8 cellular contexts compared by ENCODE assay signal in the genomic region with DNA sequence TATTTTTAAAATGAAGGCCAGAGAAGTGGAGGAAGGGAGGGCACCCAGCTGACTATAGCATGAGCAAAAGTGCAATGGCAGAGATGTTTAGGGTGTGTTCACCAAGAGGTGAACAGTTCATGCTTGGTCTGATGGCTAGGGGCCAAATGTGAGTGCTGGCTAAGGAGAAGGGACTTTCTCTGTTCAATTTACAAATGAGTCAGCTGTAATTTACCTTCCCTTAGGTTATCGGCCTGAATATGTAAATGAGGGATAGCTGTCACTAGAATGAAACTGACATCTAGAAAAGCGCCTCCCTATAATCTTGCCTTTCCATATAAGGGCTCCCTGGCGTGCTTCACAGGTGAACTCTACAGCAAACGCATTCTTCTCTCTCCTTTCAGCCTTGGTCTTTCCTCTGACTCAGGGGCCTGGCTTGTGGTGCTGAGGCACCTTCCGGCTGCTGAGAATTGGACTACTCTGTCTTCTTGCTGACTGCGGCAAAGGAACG.
DNase-seq lines count a peak whose midpoint lies in the region; ATAC-seq and TF ChIP-seq lines count a peak whose summit lies in the region.

No MANE protein-coding gene starts in this region.

- DNase-seq in CD4-positive, CD25-positive, alpha-beta regulatory T cell: peak; percentile 31 to 77 (median 37)
- DNase-seq in activated CD8-positive, alpha-beta memory T cell treated with anti-CD3 and anti-CD28 coated beads, Interleukin-2, amount 50 U/mL, for 24 hours (ENCODE audit: extremely low read depth): peak; percentile 40
- no peak for DNase-seq in NCI-H2107 treated with DMSO at 0.1 percent for 48 hours (lab: John Stamatoyannopoulos, UW; ENCODE audit: unreplicated experiment)
- no peak for DNase-seq in NCI-H345 (lab: John Stamatoyannopoulos, UW)
- DNase-seq in COLO829 (ENCODE audit: low spot score): no peak

- no peak for TF ChIP-seq EP300 in neural cell (conservative IDR thresholded peaks at IDR 0.05; ENCODE audit: poor library complexity, severe bottlenecking)

- no peak for TF ChIP-seq CTCF in neural cell (IDR thresholded peaks at IDR 0.05; ENCODE audit: poor library complexity, severe bottlenecking)

- H3K4me2 ChIP-seq in neural cell (ENCODE audit: low read length): no peak overlapping the region

- H3K9me2 ChIP-seq in neural cell (ENCODE audit: insufficient read depth, low read length): no peaks in the 10 kb centered on the region

- peaks cover 0 to 3% (median 0%) of the 10 kb centered on the region in 7 donors for H3K9me3 Mint-ChIP-seq in CD4-positive, CD25-positive, alpha-beta regulatory T cell

- peaks cover 4% of the 10 kb centered on the region for H3K36me3 Mint-ChIP-seq in CD4-positive, CD25-positive, alpha-beta regulatory T cell

- H3K27me3 ChIP-seq in CD4-positive, CD25-positive, alpha-beta regulatory T cell (ENCODE audit: control insufficient read depth, insufficient read depth, low read length): no peaks in the 10 kb centered on the region
- H3K27me3 ChIP-seq in neural cell (ENCODE audit: insufficient read depth, low read depth, low read length): no peaks in the 10 kb centered on the region

- peak overlapping the region; percentile 11 for H3K4me3 ChIP-seq in CD4-positive, CD25-positive, alpha-beta regulatory T cell (ENCODE audit: low read depth, low read length)
- no peak overlapping the region for H3K4me3 ChIP-seq in neural cell (ENCODE audit: low read length)

- H3K79me2 ChIP-seq in neural cell (replicated peaks; ENCODE audit: insufficient read depth, low read length): no peaks in the 10 kb centered on the region

- H2AFZ ChIP-seq in neural cell (ENCODE audit: low read depth, low read length): no peak overlapping the region

- H3K4me1 Mint-ChIP-seq in CD4-positive, CD25-positive, alpha-beta regulatory T cell: peaks cover 10 to 58% (median 45%) of the 10 kb centered on the region in 4 donors

- no peaks in the 10 kb centered on the region for H3K9me3 ChIP-seq in CD4-positive, CD25-positive, alpha-beta regulatory T cell (ENCODE audit: control insufficient read depth in 2 of 2, low read length in 2 of 2)
- no peaks in the 10 kb centered on the region for H3K9me3 ChIP-seq in neural cell (ENCODE audit: low read length)

- no peak for TF ChIP-seq RAD21 in neural cell (conservative IDR thresholded peaks at IDR 0.05)

- H3F3A ChIP-seq in neural cell (ENCODE audit: insufficient read depth, low read length, poor library complexity, severe bottlenecking): no peaks in the 10 kb centered on the region

- peak overlapping the region in 3 of 4 donors; percentile 3 to 32 (median 17) for H3K4me3 Mint-ChIP-seq in CD4-positive, CD25-positive, alpha-beta regulatory T cell

- no peaks in the 10 kb centered on the region for H3K36me3 ChIP-seq in CD4-positive, CD25-positive, alpha-beta regulatory T cell (ENCODE audit: control insufficient read depth, insufficient read depth, low read length)
- no peaks in the 10 kb centered on the region for H3K36me3 ChIP-seq in neural cell (ENCODE audit: insufficient read depth, low read length)

- H3K27ac Mint-ChIP-seq in CD4-positive, CD25-positive, alpha-beta regulatory T cell: peak overlapping the region; percentile 45 to 85 (median 74)

- H3K27ac ChIP-seq in CD4-positive, CD25-positive, alpha-beta regulatory T cell (ENCODE audit: insufficient read depth, low read length, poor library complexity, severe bottlenecking): peak overlapping the region; percentile 65
- peak overlapping the region; percentile 58 for H3K27ac ChIP-seq in neural cell (ENCODE audit: low read length)

- peaks cover 18% of the 10 kb centered on the region for H3K27me3 Mint-ChIP-seq in CD4-positive, CD25-positive, alpha-beta regulatory T cell

- ATAC-seq in CD4-positive, CD25-positive, alpha-beta regulatory T cell (ENCODE audit: low read depth in 2 of 2): peak; percentile 65 to 73
- peak; percentile 95 for ATAC-seq in GM21360 (IDR thresholded peaks at IDR 0.05; ENCODE audit: unreplicated experiment)
- peak; percentile 94 for ATAC-seq in HG03469 (IDR thresholded peaks at IDR 0.05; ENCODE audit: unreplicated experiment)

- H4K20me1 ChIP-seq in neural cell (ENCODE audit: insufficient read depth): no peaks in the 10 kb centered on the region

- H3K4me1 ChIP-seq in CD4-positive, CD25-positive, alpha-beta regulatory T cell (ENCODE audit: control insufficient read depth, insufficient read depth, low read length, poor library complexity, severe bottlenecking): peaks cover 39% of the 10 kb centered on the region

- no peak overlapping the region for H3K9ac ChIP-seq in neural cell (ENCODE audit: low read length)

TF ChIP-seq in neural cell, 6 proteins besides CTCF, POLR2A, EP300 and RAD21:
- TF ChIP-seq EZH2 (IDR thresholded peaks at IDR 0.05; ENCODE audit: borderline replicate concordance, insufficient read depth, low read length, poor library complexity, severe bottlenecking): no peak
- no peak for TF ChIP-seq SMC3 (conservative IDR thresholded peaks at IDR 0.05; ENCODE audit: poor library complexity)
- TF ChIP-seq TAF1 (IDR thresholded peaks at IDR 0.05; ENCODE audit: low read depth): no peak
- TF ChIP-seq, protein P1, sequence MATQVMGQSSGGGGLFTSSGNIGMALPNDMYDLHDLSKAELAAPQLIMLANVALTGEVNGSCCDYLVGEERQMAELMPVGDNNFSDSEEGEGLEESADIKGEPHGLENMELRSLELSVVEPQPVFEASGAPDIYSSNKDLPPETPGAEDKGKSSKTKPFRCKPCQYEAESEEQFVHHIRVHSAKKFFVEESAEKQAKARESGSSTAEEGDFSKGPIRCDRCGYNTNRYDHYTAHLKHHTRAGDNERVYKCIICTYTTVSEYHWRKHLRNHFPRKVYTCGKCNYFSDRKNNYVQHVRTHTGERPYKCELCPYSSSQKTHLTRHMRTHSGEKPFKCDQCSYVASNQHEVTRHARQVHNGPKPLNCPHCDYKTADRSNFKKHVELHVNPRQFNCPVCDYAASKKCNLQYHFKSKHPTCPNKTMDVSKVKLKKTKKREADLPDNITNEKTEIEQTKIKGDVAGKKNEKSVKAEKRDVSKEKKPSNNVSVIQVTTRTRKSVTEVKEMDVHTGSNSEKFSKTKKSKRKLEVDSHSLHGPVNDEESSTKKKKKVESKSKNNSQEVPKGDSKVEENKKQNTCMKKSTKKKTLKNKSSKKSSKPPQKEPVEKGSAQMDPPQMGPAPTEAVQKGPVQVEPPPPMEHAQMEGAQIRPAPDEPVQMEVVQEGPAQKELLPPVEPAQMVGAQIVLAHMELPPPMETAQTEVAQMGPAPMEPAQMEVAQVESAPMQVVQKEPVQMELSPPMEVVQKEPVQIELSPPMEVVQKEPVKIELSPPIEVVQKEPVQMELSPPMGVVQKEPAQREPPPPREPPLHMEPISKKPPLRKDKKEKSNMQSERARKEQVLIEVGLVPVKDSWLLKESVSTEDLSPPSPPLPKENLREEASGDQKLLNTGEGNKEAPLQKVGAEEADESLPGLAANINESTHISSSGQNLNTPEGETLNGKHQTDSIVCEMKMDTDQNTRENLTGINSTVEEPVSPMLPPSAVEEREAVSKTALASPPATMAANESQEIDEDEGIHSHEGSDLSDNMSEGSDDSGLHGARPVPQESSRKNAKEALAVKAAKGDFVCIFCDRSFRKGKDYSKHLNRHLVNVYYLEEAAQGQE (IDR thresholded peaks at IDR 0.05; ENCODE audit: borderline replicate concordance): no peak
- no peak for TF ChIP-seq POLR2AphosphoS5 (IDR thresholded peaks at IDR 0.05)
- no peak for TF ChIP-seq MXI1 (conservative IDR thresholded peaks at IDR 0.05; ENCODE audit: poor library complexity, severe bottlenecking)
TF ChIP-seq in neural cell: peak in this region for 0.

Comparison
In these comparisons a context has a peak if more than half of its experiments do, and no peak if none do; other contexts are left out.
1. DNase-seq: peak in CD4-positive, CD25-positive, alpha-beta regulatory T cell (3 of 3) and activated CD8-positive, alpha-beta memory T cell treated with anti-CD3 and anti-CD28 coated beads, Interleukin-2, amount 50 U/mL, for 24 hours (single experiment); none in NCI-H2107 treated with DMSO at 0.1 percent for 48 hours (single experiment), NCI-H345 (single experiment) and COLO829 (single experiment).
2. Peak in every context shown above with its lines, with median percentiles within 50 percentile points of each other: ATAC-seq.